Comparison of ENCODE assay signal across 16 cellular contexts in the genomic region with DNA sequence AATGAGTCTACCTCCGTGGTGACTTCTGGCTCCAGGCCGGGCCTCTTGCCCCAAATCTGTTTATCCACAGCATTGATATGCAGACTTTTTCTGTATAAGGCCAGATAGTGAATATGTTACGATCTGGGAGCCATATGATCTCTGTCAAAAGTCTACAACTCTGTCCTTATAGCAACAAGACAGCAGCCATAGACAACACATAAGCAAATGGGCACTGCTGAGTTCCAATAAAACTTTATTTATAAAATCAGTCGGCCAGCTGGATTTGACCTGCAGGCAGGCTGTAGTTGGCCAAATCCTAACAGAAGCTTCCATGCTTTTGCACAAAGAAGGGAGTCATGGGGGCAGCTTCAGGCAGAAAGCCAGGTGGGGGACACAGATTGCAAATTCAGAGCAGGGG. TPM values are rescaled to one million over a fixed set of nuclear protein-coding genes. Genes with fewer than 3 reads are reported as not detected.
"Had no signal": no experiment of that assay in that cellular context is flagged by ENCODE, and none has a peak within 500 bp of the region (broad histone marks: within the 10 kb centered on the region; RNA-seq: fewer than 3 reads in every experiment).

No MANE protein-coding gene starts in this region.

- H3K9me3 Mint-ChIP-seq: activated CD4-positive, alpha-beta T cell treated with anti-CD3 and anti-CD28 coated beads, Interleukin-2, amount 10 ng/mL, durations not matched to agents 7 days and 5 days; activated naive CD4-positive, alpha-beta T cell treated with anti-CD3 and anti-CD28 coated beads, Interleukin-2, amount 10 ng/mL, durations not matched to agents 7 days and 5 days; activated naive CD8-positive, alpha-beta T cell treated with anti-CD3 and anti-CD28 coated beads, Interleukin-2, amount 50 U/mL, for 24 hours had no signal

- H3K4me3 Mint-ChIP-seq: activated CD4-positive, alpha-beta T cell treated with anti-CD3 and anti-CD28 coated beads, Interleukin-2, amount 10 ng/mL, durations not matched to agents 7 days and 5 days; activated CD8-positive, alpha-beta memory T cell treated with anti-CD3 and anti-CD28 coated beads, Interleukin-2, amount 10 ng/mL, durations not matched to agents 7 days and 5 days; activated naive CD4-positive, alpha-beta T cell treated with anti-CD3 and anti-CD28 coated beads, Interleukin-2, amount 10 ng/mL, durations not matched to agents 7 days and 5 days; activated naive CD8-positive, alpha-beta T cell; activated naive CD8-positive, alpha-beta T cell treated with anti-CD3 and anti-CD28 coated beads, Interleukin-2, amount 50 U/mL, for 24 hours had no signal

- H3K27ac Mint-ChIP-seq: activated CD4-positive, alpha-beta T cell treated with anti-CD3 and anti-CD28 coated beads, Interleukin-2, amount 10 ng/mL, durations not matched to agents 7 days and 5 days; activated naive CD4-positive, alpha-beta T cell treated with anti-CD3 and anti-CD28 coated beads, Interleukin-2, amount 10 ng/mL, durations not matched to agents 7 days and 5 days; activated naive CD8-positive, alpha-beta T cell; activated naive CD8-positive, alpha-beta T cell treated with anti-CD3 and anti-CD28 coated beads, Interleukin-2, amount 50 U/mL, for 24 hours had no signal

- FAIRE-seq: bronchial epithelial cell, TTC549 had no signal

- H3K36me3 Mint-ChIP-seq: activated CD8-positive, alpha-beta memory T cell treated with anti-CD3 and anti-CD28 coated beads, Interleukin-2, amount 10 ng/mL, durations not matched to agents 7 days and 5 days; activated naive CD4-positive, alpha-beta T cell treated with anti-CD3 and anti-CD28 coated beads, Interleukin-2, amount 10 ng/mL, durations not matched to agents 7 days and 5 days; activated naive CD8-positive, alpha-beta T cell had no signal

- DNase-seq: cerebellar nuclear complex; NCI-H1105; NCI-H1417 treated with DMSO at 0.1 percent for 48 hours; NCI-H187 treated with DMSO at 0.1 percent for 48 hours; NCI-H2081; NK-92 treated with Interleukin-12 subunit alpha and Interleukin-12 subunit beta, amount 100 ng/mL, for 24 hours; Right ventricle myocardium superior; SW 1271 had no signal

RNA-seq across cellular contexts. Expression of gene TMEM51, which starts 42.0 kb away (rescaled TPM):
- total RNA-seq: activated CD4-positive, alpha-beta T cell treated with anti-CD3 and anti-CD28 coated beads, Interleukin-2, amount 10 ng/mL, durations not matched to agents 7 days and 5 days; activated CD8-positive, alpha-beta memory T cell treated with anti-CD3 and anti-CD28 coated beads, Interleukin-2, amount 10 ng/mL, durations not matched to agents 7 days and 5 days; T-helper 2 cell treated with Interferon-gamma antibody and Interleukin-4, amounts not matched to agents 100 ng/mL and 5 ng/mL, for 36 hours had no signal
